Comparison of ENCODE assay signal across 8 cellular contexts in genomic region chr17:28750178-28751047, GRCh38. TPM values are rescaled to one million over a fixed set of nuclear protein-coding genes. Genes with fewer than 3 reads are reported as not detected.
DNase-seq lines count a peak whose midpoint lies in the region; ATAC-seq, FAIRE-seq and TF ChIP-seq lines count a peak whose summit lies in the region.

No MANE protein-coding gene starts in this region.

- no peaks in the 10 kb centered on the region for H3K9me3 Mint-ChIP-seq in activated naive CD4-positive, alpha-beta T cell treated with anti-CD3 and anti-CD28 coated beads, Interleukin-2, amount 50 U/mL, for 24 hours

- peaks cover 17% of the 10 kb centered on the region for H3K4me1 Mint-ChIP-seq in activated naive CD4-positive, alpha-beta T cell treated with anti-CD3 and anti-CD28 coated beads, Interleukin-2, amount 50 U/mL, for 24 hours

- no peak overlapping the region for H3K4me3 ChIP-seq in HCT116 (replicated peaks in 1 of 2; ENCODE audit: low read depth in 1 of 2, low read length in 2 of 2)
- H3K4me3 ChIP-seq in pancreas, result no peak overlapping the region
- no peak overlapping the region for H3K4me3 ChIP-seq in tibial artery

- peak overlapping the region; percentile 17; the same call in 1 of the 2 replicates for H3K4me2 ChIP-seq in HCT116 (ENCODE audit: low read length)

- ATAC-seq in HCT116, result peak; percentile 75
- ATAC-seq in pancreas, result peak; percentile 49 to 78 (median 66)

- 19 to 22% methylated on average over 20 of the region's 20 CpGs for WGBS in pancreas, 2 donors

- H3K9me2 ChIP-seq in HCT116 (ENCODE audit: insufficient read depth), result no peaks in the 10 kb centered on the region

- peak overlapping the region; percentile 42 for H3K4me3 Mint-ChIP-seq in activated naive CD4-positive, alpha-beta T cell treated with anti-CD3 and anti-CD28 coated beads, Interleukin-2, amount 50 U/mL, for 24 hours

- RAD21 ChIA-PET in HCT116 (lab: Charles Lee; ENCODE audit: low non-redundant PET in 1 of 2, low total read pairs in 2 of 2, uncharacterized antibody in 2 of 2, unreplicated experiment in 2 of 2), result interaction anchor here (1.4 to 1.9 kb wide), 2 partner anchors 23 kb away, joined by 13 to 28 read pairs; partner anchors contain the start of genes TLCD1 (in 2 of the 2) and NEK8 (in 1 of the 2)

- no peaks in the 10 kb centered on the region for H3K27me3 Mint-ChIP-seq in activated naive CD4-positive, alpha-beta T cell treated with anti-CD3 and anti-CD28 coated beads, Interleukin-2, amount 50 U/mL, for 24 hours

- BruUV-seq in HCT116 (replicated peaks; lab: Mats Ljungman, UMichigan), result TSS peak; percentile 35

- intact Hi-C loops in HCT116 (cut with micrococcal nuclease), result loop anchor here (1.0 kb wide), 1 partner anchor 23 kb away; no protein-coding TSS in a partner anchor
- intact Hi-C loops in pancreas (cut with DNase I), result no loop called here
- intact Hi-C loops in tibial artery (cut with DNase I; ENCODE audit: low total_unique reads), result no loop called here

- CTCF ChIA-PET in HCT116 (lab: Charles Lee), result interaction anchor here (0.6 to 13.6 kb wide), 17 partner anchors 11 to 377 kb away, joined by 3 to 207 read pairs (median 4); partner anchors contain the start of genes NEK8, PHF12, RPL23A and TLCD1

- H3K4me1 ChIP-seq in HCT116 (ENCODE audit: control insufficient read depth in 1 of 2, insufficient read depth in 2 of 2, low read length in 2 of 2) (peaks cover 22 to 46% of the 10 kb centered on the region in 2 experiments), pancreas (peaks cover 38 to 48% (median 43%) of the 10 kb centered on the region in 3 donors), tibial artery (peaks cover 0 to 47% (median 24%) of the 10 kb centered on the region in 4 donors)

- no peak for FAIRE-seq in pancreas (lab: Jason Lieb, UNC)

- peak; percentile 98 to 100 (median 98) for TF ChIP-seq CTCF in HCT116 (IDR thresholded peaks at IDR 0.05 in 2 of 3, conservative IDR thresholded peaks at IDR 0.05 in 1 of 3; ENCODE audit: borderline replicate concordance in 1 of 3, insufficient read depth in 1 of 3, low read depth in 2 of 3, low read length in 2 of 3)
- TF ChIP-seq CTCF in pancreas (IDR thresholded peaks at IDR 0.05), result peak; percentile 97 to 100 (median 100)
- peak; percentile 100 for TF ChIP-seq CTCF in tibial artery (IDR thresholded peaks at IDR 0.05)

- 0 out of 2 replicates have a peak overlapping the region, but pooled peaks have one; percentile 14 for H3K9ac ChIP-seq in HCT116 (ENCODE audit: low read length)

- peak; percentile 92 for TF ChIP-seq RAD21 in HCT116 (IDR thresholded peaks at IDR 0.05; ENCODE audit: low read depth)

- peaks cover 49% of the 10 kb centered on the region for H3K79me2 ChIP-seq in HCT116 (ENCODE audit: insufficient read depth, low read length)

- no peak overlapping the region for H2AFZ ChIP-seq in HCT116 (ENCODE audit: low read depth, low read length, poor library complexity, severe bottlenecking)

- no peaks in the 10 kb centered on the region for H3K27me3 ChIP-seq in HCT116 (ENCODE audit: insufficient read depth, low read length)
- no peaks in the 10 kb centered on the region for H3K27me3 ChIP-seq in pancreas
- H3K27me3 ChIP-seq in tibial artery, result no peaks in the 10 kb centered on the region

- H3K9me3 ChIP-seq in HCT116 (ENCODE audit: control insufficient read depth in 1 of 2, insufficient read depth in 1 of 2, low read depth in 1 of 2, low read length in 2 of 2) (no peaks in the 10 kb centered on the region), pancreas (no peaks in the 10 kb centered on the region), tibial artery (no peaks in the 10 kb centered on the region)

- POLR2A ChIA-PET in HCT116 (lab: Charles Lee), result interaction anchor here (0.6 to 11.6 kb wide), 5 partner anchors 13 to 27 kb away, joined by 3 to 149 read pairs (median 4); partner anchors contain the start of genes NEK8 and TLCD1

- peaks cover 32 to 53% of the 10 kb centered on the region in 2 experiments for H3K36me3 ChIP-seq in HCT116 (ENCODE audit: control insufficient read depth in 1 of 2, insufficient read depth in 2 of 2, low read length in 2 of 2)
- H3K36me3 ChIP-seq in pancreas, result peaks cover 0 to 23% (median 12%) of the 10 kb centered on the region in 3 donors
- H3K36me3 ChIP-seq in tibial artery, result peaks cover 0 to 26% (median 23%) of the 10 kb centered on the region in 3 donors

- peaks cover 32% of the 10 kb centered on the region; the same call in 1 of the 2 replicates for H4K20me1 ChIP-seq in HCT116 (ENCODE audit: insufficient read depth)

- peaks cover 2% of the 10 kb centered on the region for H3K36me3 Mint-ChIP-seq in activated naive CD4-positive, alpha-beta T cell treated with anti-CD3 and anti-CD28 coated beads, Interleukin-2, amount 50 U/mL, for 24 hours

- H3K27ac Mint-ChIP-seq in activated naive CD4-positive, alpha-beta T cell treated with anti-CD3 and anti-CD28 coated beads, Interleukin-2, amount 50 U/mL, for 24 hours, result no peak overlapping the region

- H3K27ac ChIP-seq in HCT116 (ENCODE audit: low read depth, low read length), result peak overlapping the region; percentile 59; the same call in 1 of the 2 replicates
- peak overlapping the region in 2 of 4 donors; percentile 52 to 57 for H3K27ac ChIP-seq in pancreas
- no peak overlapping the region for H3K27ac ChIP-seq in tibial artery

- DNase-seq in ELR (ENCODE audit: low read depth) (peak; percentile 94), HCT116 (ENCODE audit: low read depth, low spot score) (peak; percentile 85), NCI-H128 (lab: John Stamatoyannopoulos, UW; ENCODE audit: unreplicated experiment) (peak; percentile 68), SKM-1 (lab: John Stamatoyannopoulos, UW; ENCODE audit: unreplicated experiment) (peak; percentile 85), glomerular visceral epithelial cell (ENCODE audit: extremely low spot score) (peak; percentile 94), pancreas (peak; percentile 87 to 96 (median 94)), tibial artery (peak; percentile 95)

- no peak for TF ChIP-seq POLR2A in HCT116 (IDR thresholded peaks at IDR 0.05; ENCODE audit: borderline replicate concordance, extremely low read depth, insufficient read depth, insufficient read length)

TF ChIP-seq in HCT116, 20 proteins besides CTCF, POLR2A, EP300 and RAD21 (continues in another document):
- TF ChIP-seq ZBTB33 (IDR thresholded peaks at IDR 0.05; ENCODE audit: extremely low read depth, insufficient replicate concordance, low read length), result peak; percentile 65
- TF ChIP-seq ELF1 (IDR thresholded peaks at IDR 0.05; ENCODE audit: borderline replicate concordance, low read depth), result no peak
- TF ChIP-seq REST (IDR thresholded peaks at IDR 0.05; ENCODE audit: low read depth), result no peak

RNA-seq across cellular contexts. Expression of gene TRAF4, which starts 6.6 kb away (rescaled TPM):
- total RNA-seq in HCT116 (2021; ENCODE audit: unreplicated experiment) (127 TPM), pancreas (10 to 100 TPM; 22.6 to 48.2 (median 32.3) TPM)
- 77.8 and 117 TPM in 2 replicates for polyA plus RNA-seq in HCT116 (2012)
- 10 to 100 TPM; 41.0 to 43.8 TPM for polyA plus RNA-seq in pancreas

RNA-seq across cellular contexts. Expression of gene NEK8, which starts 21.8 kb away (rescaled TPM):
- total RNA-seq in HCT116 (2021; ENCODE audit: unreplicated experiment), result 7.0 TPM
- polyA plus RNA-seq in HCT116 (2012), result 3.4 and 4.3 TPM in 2 replicates
- total RNA-seq in pancreas, result 1 to 10 TPM; 2.5 to 5.8 (median 3.8) TPM
- 1 to 10 TPM; 8.4 to 9.7 TPM for polyA plus RNA-seq in pancreas

RNA-seq across cellular contexts. Expression of gene TLCD1, which starts 24.4 kb away (rescaled TPM):
- total RNA-seq in HCT116 (2021; ENCODE audit: unreplicated experiment) (28.3 TPM), pancreas (1 to 10 TPM; 3.7 to 6.4 (median 4.2) TPM)
- polyA plus RNA-seq in HCT116 (2012), result 29.5 and 30.0 TPM in 2 replicates
- 10 to 100 TPM; 10.2 to 10.5 TPM for polyA plus RNA-seq in pancreas

RNA-seq across cellular contexts. Expression of gene RPL23A, which starts 30.6 kb away (rescaled TPM):
- 2,087 TPM for total RNA-seq in HCT116 (2021; ENCODE audit: unreplicated experiment)
- 2,586 and 3,141 TPM in 2 replicates for polyA plus RNA-seq in HCT116 (2012)
- 100 to 1,000 TPM; 551 to 988 (median 835) TPM for total RNA-seq in pancreas
- polyA plus RNA-seq in pancreas, result 100 to 1,000 TPM; 305 to 640 TPM

RNA-seq across cellular contexts. Expression of gene RAB34, which starts 32.7 kb away (rescaled TPM):
- total RNA-seq in HCT116 (2021; ENCODE audit: unreplicated experiment) (0.59 TPM), pancreas (10 to 100 TPM in 1 of 6 donors, 1 to 10 TPM in 4, under 1 TPM in 1; 0.94 to 10.6 (median 5.3) TPM)
- 0.16 and 0.57 TPM in 2 replicates for polyA plus RNA-seq in HCT116 (2012)
- polyA plus RNA-seq in pancreas, result 10 to 100 TPM; 11.7 to 17.7 TPM
